Comparison of ENCODE assay signal across 7 cellular contexts in the genomic region with DNA sequence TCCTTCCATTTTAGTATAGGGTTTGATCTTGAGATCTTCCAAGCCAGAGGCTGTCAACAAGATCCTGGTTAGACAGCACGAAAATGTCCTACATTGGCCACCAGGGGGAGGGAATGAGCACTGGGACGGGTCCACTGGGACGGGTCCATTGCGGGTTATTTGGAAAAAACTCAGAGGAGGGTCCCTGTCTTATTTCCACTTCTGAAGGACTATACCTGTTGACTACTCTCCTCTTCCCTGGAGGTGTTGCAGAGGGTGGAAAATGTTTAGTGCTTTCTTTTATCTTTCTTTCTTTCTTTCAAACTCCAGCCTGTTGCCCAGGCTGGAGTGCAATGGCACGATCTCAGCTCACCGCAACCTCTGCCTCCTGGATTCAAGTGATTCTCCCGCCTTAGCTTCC. TPM values are rescaled to one million over a fixed set of nuclear protein-coding genes. Genes with fewer than 3 reads are reported as not detected.
DNase-seq lines count a peak whose midpoint lies in the region; ATAC-seq and TF ChIP-seq lines count a peak whose summit lies in the region.

No MANE protein-coding gene starts in this region.

- H3K36me3 Mint-ChIP-seq in activated CD4-positive, alpha-beta T cell treated with anti-CD3 and anti-CD28 coated beads for 36 hours (ENCODE audit: low read depth): no peaks in the 10 kb centered on the region

- peak; percentile 84 for DNase-seq in GM10266 (ENCODE audit: extremely low spot score)
- DNase-seq in MM.1S: peak; percentile 58
- DNase-seq in activated CD4-positive, alpha-beta T cell treated with anti-CD3 and anti-CD28 coated beads for 36 hours: peak; percentile 72
- DNase-seq in effector CD4-positive, alpha-beta T cell: peak; percentile 32
- DNase-seq in myocyte (ENCODE audit: low read depth): peak; percentile 64
- peak; percentile 61 for DNase-seq in testis
- no peak for DNase-seq in DMS114 treated with DMSO at 0.1 percent for 48 hours (lab: John Stamatoyannopoulos, UW; ENCODE audit: unreplicated experiment)

- peaks cover 15% of the 10 kb centered on the region for H3K4me1 Mint-ChIP-seq in activated CD4-positive, alpha-beta T cell treated with anti-CD3 and anti-CD28 coated beads for 36 hours

- WGBS in testis, 2 donors: 37 to 42% methylated on average over 7 of the region's 7 CpGs

- 0 out of 2 replicates have a peak, but pooled peaks cover 9% of the 10 kb centered on the region for H3F3A ChIP-seq in MM.1S (ENCODE audit: insufficient read depth, low read length)

- ATAC-seq in activated CD4-positive, alpha-beta T cell treated with anti-CD3 and anti-CD28 coated beads for 36 hours: peak; percentile 45

- H2AFZ ChIP-seq in MM.1S (ENCODE audit: low read length): no peak overlapping the region

- no peak overlapping the region for H3K9ac ChIP-seq in MM.1S (ENCODE audit: low read length)

- no peak overlapping the region for H3K27ac ChIP-seq in MM.1S (ENCODE audit: low read length)
- H3K27ac ChIP-seq in testis: no peak overlapping the region

- peak; percentile 71 for TF ChIP-seq CTCF in GM10266 (IDR thresholded peaks at IDR 0.05; ENCODE audit: control insufficient read depth, insufficient read depth, low read depth, missing control alignments)
- peak; percentile 80 for TF ChIP-seq CTCF in MM.1S (IDR thresholded peaks at IDR 0.05; ENCODE audit: low read length)
- TF ChIP-seq CTCF in testis (IDR thresholded peaks at IDR 0.05): peak; percentile 60 to 79 (median 72)

- POLR2A ChIA-PET in activated CD4-positive, alpha-beta T cell treated with anti-CD3 and anti-CD28 coated beads for 36 hours (lab: Charles Lee): interaction anchor here (0.7 kb wide), 1 partner anchor 198 kb away, joined by 3 read pairs; no protein-coding TSS in a partner anchor

- no peak overlapping the region for H3K4me3 Mint-ChIP-seq in activated CD4-positive, alpha-beta T cell treated with anti-CD3 and anti-CD28 coated beads for 36 hours

- no peak for TF ChIP-seq POLR2A in testis (IDR thresholded peaks at IDR 0.05)

- H3K9me3 Mint-ChIP-seq in activated CD4-positive, alpha-beta T cell treated with anti-CD3 and anti-CD28 coated beads for 36 hours (ENCODE audit: low read depth): no peaks in the 10 kb centered on the region

- H3K4me3 ChIP-seq in MM.1S (ENCODE audit: low read length) (no peak overlapping the region), testis (no peak overlapping the region)

- no peak overlapping the region for H3K4me2 ChIP-seq in MM.1S (ENCODE audit: low read depth, low read length)

- H3K27ac Mint-ChIP-seq in activated CD4-positive, alpha-beta T cell treated with anti-CD3 and anti-CD28 coated beads for 36 hours: no peak overlapping the region

- H3K27me3 ChIP-seq in MM.1S (replicated peaks; ENCODE audit: insufficient read depth, low read length): peaks cover 29% of the 10 kb centered on the region
- no peaks in the 10 kb centered on the region for H3K27me3 ChIP-seq in testis

- H3K9me3 ChIP-seq in MM.1S (replicated peaks; ENCODE audit: insufficient read depth, low read length) (no peaks in the 10 kb centered on the region), testis (no peaks in the 10 kb centered on the region)

- H3K4me1 ChIP-seq in MM.1S (ENCODE audit: low read length) (no peaks in the 10 kb centered on the region), testis (no peaks in the 10 kb centered on the region)

- H3K79me2 ChIP-seq in MM.1S (ENCODE audit: low read length): no peaks in the 10 kb centered on the region

- intact Hi-C loops in activated CD4-positive, alpha-beta T cell treated with anti-CD3 and anti-CD28 coated beads for 36 hours (cut with DNase I, micrococcal nuclease): loop anchor here (1.0 to 2.0 kb wide), 4 partner anchors 26 to 218 kb away; no protein-coding TSS in a partner anchor
- intact Hi-C loops in testis (cut with DNase I; ENCODE audit: low total_unique reads): no loop called here

- peaks cover 34% of the 10 kb centered on the region for H3K27me3 Mint-ChIP-seq in activated CD4-positive, alpha-beta T cell treated with anti-CD3 and anti-CD28 coated beads for 36 hours

- no peaks in the 10 kb centered on the region for H3K9me2 ChIP-seq in MM.1S (replicated peaks; ENCODE audit: insufficient read depth, low read length)

- CTCF ChIA-PET in activated CD4-positive, alpha-beta T cell treated with anti-CD3 and anti-CD28 coated beads for 36 hours (lab: Charles Lee): interaction anchor here (0.7 to 10.3 kb wide), 16 partner anchors 8 to 137 kb away, joined by 3 to 203 read pairs (median 6); partner anchors contain the start of gene ATP5MC1

- H3K36me3 ChIP-seq in MM.1S (replicated peaks; ENCODE audit: insufficient read depth, low read length) (no peaks in the 10 kb centered on the region), testis (ENCODE audit: low read depth, missing control alignments) (no peaks in the 10 kb centered on the region)

- H4K20me1 ChIP-seq in MM.1S (ENCODE audit: insufficient read depth, low read length): no peaks in the 10 kb centered on the region

RNA-seq across cellular contexts. Expression of gene TTLL6, which starts 2.5 kb away (rescaled TPM):
- not detected for total RNA-seq in activated CD4-positive, alpha-beta T cell treated with anti-CD3 and anti-CD28 coated beads for 36 hours
- total RNA-seq in myocyte (not detected in 2 replicates), testis (10 to 100 TPM; 18.5 to 44.3 TPM)
- polyA plus RNA-seq in myocyte (2012): not detected
- polyA plus RNA-seq in testis (ENCODE audit: insufficient read depth, low read depth, low replicate concordance): 70.9 TPM

RNA-seq across cellular contexts. Expression of gene CALCOCO2, which starts 16.3 kb away (rescaled TPM):
- 100 to 1,000 TPM in 1 of 2 experiments, 10 to 100 TPM in 1; 66.7 to 102 TPM for total RNA-seq in activated CD4-positive, alpha-beta T cell treated with anti-CD3 and anti-CD28 coated beads for 36 hours
- total RNA-seq in myocyte (36.8 and 43.0 TPM in 2 replicates), testis (100 to 1,000 TPM; 117 to 153 TPM)
- polyA plus RNA-seq in myocyte (2012): 76.4 TPM
- 351 TPM for polyA plus RNA-seq in testis (ENCODE audit: insufficient read depth, low read depth, low replicate concordance)

Comparison
In these comparisons a context has a peak if more than half of its experiments do, and no peak if none do; other contexts are left out.
1. RNA of gene TTLL6, which starts 2.5 kb away (total RNA-seq): 18.5 to 44.3 TPM in testis; not detected in activated CD4-positive, alpha-beta T cell treated with anti-CD3 and anti-CD28 coated beads for 36 hours and not detected in myocyte; every median in the first group is over 10 times any median in the second.
2. Peak in every context shown above with its lines, with median percentiles within 50 percentile points of each other: CTCF ChIP-seq.